22 cellular contexts compared by ENCODE assay signal in the genomic region with DNA sequence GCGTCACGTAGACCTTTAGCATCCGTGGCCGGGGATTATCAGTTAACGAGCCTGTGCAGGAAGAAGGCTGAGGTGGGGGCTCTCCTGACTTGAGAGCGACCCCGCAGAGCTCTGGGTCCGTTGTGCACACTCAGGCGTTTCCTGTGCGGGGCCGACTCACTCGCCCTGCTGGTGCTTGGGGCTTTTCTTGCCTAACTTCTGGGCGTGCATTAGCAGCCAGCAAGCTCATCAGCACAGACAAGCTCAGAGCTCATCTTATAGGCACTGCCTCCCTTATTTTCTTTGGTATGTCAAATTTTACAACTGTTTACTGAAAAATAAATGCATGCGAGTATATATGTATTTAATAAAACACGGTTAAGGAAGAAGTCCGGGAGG.
"Had no signal": no experiment of that assay in that cellular context is flagged by ENCODE, and none has a peak within 500 bp of the region (broad histone marks: within the 10 kb centered on the region; RNA-seq: fewer than 3 reads in every experiment).

No MANE protein-coding gene starts in this region.

- H3K36me3 Mint-ChIP-seq: naive thymus-derived CD8-positive, alpha-beta T cell; stimulated activated effector memory CD8-positive, alpha-beta T cell treated with anti-CD3 and anti-CD28 coated beads, Interleukin-12 subunit alpha, Interleukin-12 subunit beta, amount 100 ng/mL, for 72 hours had no signal

- H3K9me3 Mint-ChIP-seq: naive thymus-derived CD8-positive, alpha-beta T cell; stimulated activated effector memory CD8-positive, alpha-beta T cell treated with anti-CD3 and anti-CD28 coated beads, Interleukin-12 subunit alpha, Interleukin-12 subunit beta, amount 100 ng/mL, for 72 hours had no signal

- H3K36me3 ChIP-seq: lower lobe of right lung, prostate gland, sigmoid colon, upper lobe of left lung had no signal

- DNase-seq: dermis blood vessel endothelial cell; effector memory CD4-positive, alpha-beta T cell; foreskin keratinocyte; hippocampal formation; left colon; left ventricle myocardium superior; lower lobe of right lung; naive thymus-derived CD8-positive, alpha-beta T cell; sigmoid colon; stimulated activated CD4-positive, alpha-beta T cell treated with anti-CD3 and anti-CD28 coated beads, Interleukin-2, amount 100 ng/mL, for 24 hours; stimulated activated CD4-positive, alpha-beta T cell treated with anti-CD3 and anti-CD28 coated beads, Interleukin-4, amount 100 ng/mL, for 24 hours; stimulated activated naive CD4-positive, alpha-beta T cell treated with Interleukin-2 at 50 U/mL for 16 hours; substantia nigra; testis; tibial artery had no signal

- H3K27ac Mint-ChIP-seq: stimulated activated effector memory CD8-positive, alpha-beta T cell treated with anti-CD3 and anti-CD28 coated beads, Interleukin-12 subunit alpha, Interleukin-12 subunit beta, amount 100 ng/mL, for 72 hours had no signal

- H3K4me1 Mint-ChIP-seq: naive thymus-derived CD8-positive, alpha-beta T cell; stimulated activated effector memory CD8-positive, alpha-beta T cell treated with anti-CD3 and anti-CD28 coated beads, Interleukin-12 subunit alpha, Interleukin-12 subunit beta, amount 100 ng/mL, for 72 hours had no signal

- H3K27ac ChIP-seq: coronary artery, esophagus muscularis mucosa, foreskin keratinocyte, gastroesophageal sphincter, lower lobe of right lung, prostate gland, sigmoid colon, testis, tibial artery, upper lobe of left lung had no signal

- ATAC-seq: foreskin keratinocyte; gastroesophageal sphincter; left colon; lower lobe of right lung; naive thymus-derived CD8-positive, alpha-beta T cell; stimulated activated effector memory CD8-positive, alpha-beta T cell treated with anti-CD3 and anti-CD28 coated beads, Interleukin-12 subunit alpha, Interleukin-12 subunit beta, amount 100 ng/mL, for 72 hours had no signal

- H3K4me1 ChIP-seq: foreskin keratinocyte, gastroesophageal sphincter, lower lobe of right lung, prostate gland, sigmoid colon, tibial artery, upper lobe of left lung had no signal

- H3K9me3 ChIP-seq: esophagus muscularis mucosa, gastroesophageal sphincter, heart left ventricle, lower lobe of right lung, prostate gland, sigmoid colon, testis, tibial artery, upper lobe of left lung had no signal

- H3K4me3 Mint-ChIP-seq: naive thymus-derived CD8-positive, alpha-beta T cell; stimulated activated effector memory CD8-positive, alpha-beta T cell treated with anti-CD3 and anti-CD28 coated beads, Interleukin-12 subunit alpha, Interleukin-12 subunit beta, amount 100 ng/mL, for 72 hours had no signal

- H3K4me3 ChIP-seq: coronary artery, esophagus muscularis mucosa, gastroesophageal sphincter, heart left ventricle, lower lobe of right lung, prostate gland, sigmoid colon, testis, tibial artery, upper lobe of left lung had no signal

- H3K27me3 ChIP-seq: esophagus muscularis mucosa, foreskin keratinocyte, gastroesophageal sphincter, heart left ventricle, sigmoid colon, testis, tibial artery, upper lobe of left lung had no signal
